Comparison of ENCODE assay signal across 31 cellular contexts in genomic region chr5:101364469-101364868, GRCh38.
DNase-seq lines count a peak whose midpoint lies in the region; ATAC-seq and TF ChIP-seq lines count a peak whose summit lies in the region.
"Had no signal": no experiment of that assay in that cellular context is flagged by ENCODE, and none has a peak within 500 bp of the region (broad histone marks: within the 10 kb centered on the region; RNA-seq: fewer than 3 reads in every experiment).

No MANE protein-coding gene starts in this region.

- H3K18ac ChIP-seq in neuronal stem cell (ENCODE audit: low read length), result no peak overlapping the region

- H3K4me2 ChIP-seq in neuronal stem cell (ENCODE audit: insufficient read depth, low read length, poor library complexity, severe bottlenecking), result no peak overlapping the region
- H3K4me2 ChIP-seq: hepatocyte, smooth muscle cell had no signal

- H3K4me1 ChIP-seq in neuronal stem cell (ENCODE audit: control insufficient read depth in 2 of 2, insufficient read depth in 1 of 2, low read depth in 1 of 2, low read length in 2 of 2), result peaks cover 0 to 16% of the 10 kb centered on the region in 2 donors
- H3K4me1 ChIP-seq: BLaER1 treated with 17β-estradiol and CSF1 and Interleukin-3, amounts not matched to agents 10 nM and 100 nM; Caco-2; stomach; transverse colon had no signal

- no peak overlapping the region for H3K9ac ChIP-seq in neuronal stem cell (ENCODE audit: low read depth, low read length, poor library complexity)
- H3K9ac ChIP-seq: BLaER1 treated with 17β-estradiol and CSF1 and Interleukin-3, amounts not matched to agents 10 nM and 100 nM had no signal

- WGBS in neuronal stem cell (ENCODE audit: extremely low coverage in 2 of 2, insufficient read length in 2 of 2, insufficient replicate concordance in 1 of 2), 2 donors, result no CpG with 5 or more reads among the region's 4 CpGs

- H3K9me3 Mint-ChIP-seq in activated T-helper 17 cell treated with anti-CD3 and anti-CD28 coated beads, Interleukin-2, amount 50 U/mL, for 72 hours, result no peaks in the 10 kb centered on the region
- H3K9me3 Mint-ChIP-seq: activated T-helper 1 cell treated with anti-CD3 and anti-CD28 coated beads, Interleukin-12 subunit alpha, Interleukin-12 subunit beta, Interleukin-2, Interleukin-4 antibody, amounts not matched to agents 30 ng/mL and 10 ng/mL and 1 ng/mL, durations not matched to agents 14 hours and 24 hours and 36 hours; WTC11 had no signal

- no peak overlapping the region for H2BK5ac ChIP-seq in neuronal stem cell (ENCODE audit: low read length)

- no peak overlapping the region for H4K8ac ChIP-seq in neuronal stem cell (ENCODE audit: low read depth, low read length)

- no peak overlapping the region for H3K14ac ChIP-seq in neuronal stem cell (ENCODE audit: low read length)

- H2BK15ac ChIP-seq in neuronal stem cell (ENCODE audit: low read length), result no peak overlapping the region

- H3K79me1 ChIP-seq in neuronal stem cell (ENCODE audit: low read depth, low read length), result no peaks in the 10 kb centered on the region

- H3K4me3 ChIP-seq in AG10803 (ENCODE audit: low read length) (no peak overlapping the region), LNCaP clone FGC (ENCODE audit: low read depth, low read length) (no peak overlapping the region), fibroblast of mammary gland (ENCODE audit: control insufficient read depth, low read depth, low read length) (no peak overlapping the region), neuronal stem cell (ENCODE audit: low read length in 2 of 2) (no peak overlapping the region)
- H3K4me3 ChIP-seq: BLaER1 treated with 17β-estradiol and CSF1 and Interleukin-3, amounts not matched to agents 10 nM and 100 nM; coronary artery; hepatocyte; K562; smooth muscle cell; stomach; transverse colon had no signal

- no peak overlapping the region for H3K4ac ChIP-seq in neuronal stem cell (ENCODE audit: low read length)

- peaks cover 0 to 4% of the 10 kb centered on the region in 2 donors for H3K9me3 ChIP-seq in neuronal stem cell (replicated peaks in 1 of 2; ENCODE audit: control insufficient read depth in 2 of 2, insufficient read depth in 1 of 2, low read depth in 1 of 2, low read length in 2 of 2)
- H3K9me3 ChIP-seq: BLaER1 treated with 17β-estradiol and CSF1 and Interleukin-3, amounts not matched to agents 10 nM and 100 nM; Caco-2; stomach; transverse colon had no signal

- TF ChIP-seq CTCF in AG10803 (conservative IDR thresholded peaks at IDR 0.05; ENCODE audit: low read length), result no peak
- no peak for TF ChIP-seq CTCF in LNCaP clone FGC (IDR thresholded peaks at IDR 0.05; ENCODE audit: control insufficient read depth, extremely low read depth, insufficient read depth)
- TF ChIP-seq CTCF in fibroblast of mammary gland (conservative IDR thresholded peaks at IDR 0.05; ENCODE audit: control insufficient read depth, insufficient read depth, low read depth, low read length), result no peak

- no peak overlapping the region for H2AK5ac ChIP-seq in neuronal stem cell (ENCODE audit: low read depth, low read length)

- DNase-seq in AG10803 (ENCODE audit: low read depth) (peak; percentile 1), LNCaP clone FGC (ENCODE audit: low read depth) (peak; percentile 0), fibroblast of mammary gland (ENCODE audit: low read depth) (peak; percentile 70), neuronal stem cell (ENCODE audit: low spot score) (no peak), cerebellar cortex (ENCODE audit: low spot score) (no peak)
- no peak for DNase-seq in activated CD4-positive, alpha-beta T cell treated with anti-CD3 and anti-CD28 coated beads, Interleukin-2, amount 50 U/mL, for 1 hour
- DNase-seq in activated CD4-positive, CD25-positive, alpha-beta regulatory T cell treated with anti-CD3 and anti-CD28 coated beads, Interleukin-2, amount 50 U/mL, for 72 hours, result no peak
- DNase-seq: activated CD4-positive, alpha-beta T cell treated with anti-CD3 and anti-CD28 coated beads, Interleukin-2, amount 50 U/mL, for 4 hours; activated naive CD4-positive, alpha-beta T cell treated with anti-CD3 and anti-CD28 coated beads, Interleukin-2, amount 50 U/mL, for 16 hours; anterior cingulate cortex; Caco-2; effector memory CD4-positive, alpha-beta T cell; left colon; mesendoderm; NCI-H1436 treated with DMSO at 0.1 percent for 48 hours; NCI-H2171 treated with DMSO at 0.1 percent for 48 hours; NCI-H524 treated with DMSO at 0.1 percent for 48 hours; nucleus accumbens; stimulated activated CD4-positive, alpha-beta T cell treated with anti-CD3 and anti-CD28 coated beads, Interleukin-1b, Interleukin-23, amount 100 ng/mL, for 48 hours; stomach; T-helper 9 cell; transverse colon had no signal

- H3K27me3 Mint-ChIP-seq in activated T-helper 17 cell treated with anti-CD3 and anti-CD28 coated beads, Interleukin-2, amount 50 U/mL, for 72 hours, result no peaks in the 10 kb centered on the region

- H3K36me3 Mint-ChIP-seq in activated T-helper 17 cell treated with anti-CD3 and anti-CD28 coated beads, Interleukin-2, amount 50 U/mL, for 72 hours (ENCODE audit: low read depth), result no peaks in the 10 kb centered on the region
- H3K36me3 Mint-ChIP-seq: WTC11 had no signal

- no peak overlapping the region for H4K91ac ChIP-seq in neuronal stem cell (ENCODE audit: low read depth, low read length, poor library complexity)

- H3K4me1 Mint-ChIP-seq in activated T-helper 17 cell treated with anti-CD3 and anti-CD28 coated beads, Interleukin-2, amount 50 U/mL, for 72 hours, result no peaks in the 10 kb centered on the region

- peak overlapping the region; percentile 42 for H2AFZ ChIP-seq in neuronal stem cell (ENCODE audit: low read length)
- H2AFZ ChIP-seq: hepatocyte had no signal

- H3K23ac ChIP-seq in neuronal stem cell (ENCODE audit: low read depth, low read length, poor library complexity), result no peak overlapping the region

- no peak overlapping the region for H2BK120ac ChIP-seq in neuronal stem cell (ENCODE audit: low read depth, low read length)

- H3K27me3 ChIP-seq in neuronal stem cell (ENCODE audit: control insufficient read depth in 3 of 3, insufficient read depth in 3 of 3, low read depth in 1 of 3, low read length in 3 of 3), result no peaks in the 10 kb centered on the region
- H3K27me3 ChIP-seq: BLaER1 treated with 17β-estradiol and CSF1 and Interleukin-3, amounts not matched to agents 10 nM and 100 nM; hepatocyte; stomach; transverse colon had no signal

- H3K4me3 Mint-ChIP-seq in activated T-helper 17 cell treated with anti-CD3 and anti-CD28 coated beads, Interleukin-2, amount 50 U/mL, for 72 hours, result no peak overlapping the region
- H3K4me3 Mint-ChIP-seq: activated T-helper 1 cell treated with anti-CD3 and anti-CD28 coated beads, Interleukin-12 subunit alpha, Interleukin-12 subunit beta, Interleukin-2, Interleukin-4 antibody, amounts not matched to agents 30 ng/mL and 10 ng/mL and 1 ng/mL, durations not matched to agents 14 hours and 24 hours and 36 hours; WTC11 had no signal

- no peak overlapping the region for H2BK12ac ChIP-seq in neuronal stem cell (ENCODE audit: low read length)

- H3K36me3 ChIP-seq in neuronal stem cell (replicated peaks in 1 of 2; ENCODE audit: control insufficient read depth in 2 of 2, insufficient read depth in 2 of 2, low read length in 2 of 2), result no peaks in the 10 kb centered on the region
- H3K36me3 ChIP-seq: BLaER1 treated with 17β-estradiol and CSF1 and Interleukin-3, amounts not matched to agents 10 nM and 100 nM; stomach; transverse colon had no signal

- H3K27ac Mint-ChIP-seq in activated T-helper 17 cell treated with anti-CD3 and anti-CD28 coated beads, Interleukin-2, amount 50 U/mL, for 72 hours, result no peak overlapping the region
- H3K27ac Mint-ChIP-seq: activated T-helper 1 cell treated with anti-CD3 and anti-CD28 coated beads, Interleukin-12 subunit alpha, Interleukin-12 subunit beta, Interleukin-2, Interleukin-4 antibody, amounts not matched to agents 30 ng/mL and 10 ng/mL and 1 ng/mL, durations not matched to agents 14 hours and 24 hours and 36 hours; WTC11 had no signal

- no peak for ATAC-seq in activated T-helper 17 cell treated with anti-CD3 and anti-CD28 coated beads, Interleukin-2, amount 50 U/mL, for 72 hours (replicated peaks)
- ATAC-seq: K562, left colon, Panc1, WTC11 had no signal

- no peak overlapping the region for H3K27ac ChIP-seq in neuronal stem cell (replicated peaks; ENCODE audit: low read length)
- H3K27ac ChIP-seq: BLaER1 treated with 17β-estradiol and CSF1 and Interleukin-3, amounts not matched to agents 10 nM and 100 nM; coronary artery; hepatocyte; stomach; transverse colon had no signal

Comparison
In these comparisons a context has a peak if more than half of its experiments do, and no peak if none do; other contexts are left out.
1. DNase-seq: peak in AG10803 (single experiment), LNCaP clone FGC (single experiment) and fibroblast of mammary gland (single experiment); none in neuronal stem cell (single experiment), activated CD4-positive, alpha-beta T cell treated with anti-CD3 and anti-CD28 coated beads, Interleukin-2, amount 50 U/mL, for 1 hour (single experiment), activated CD4-positive, CD25-positive, alpha-beta regulatory T cell treated with anti-CD3 and anti-CD28 coated beads, Interleukin-2, amount 50 U/mL, for 72 hours (single experiment) and cerebellar cortex (single experiment).